Comparison of ENCODE assay signal across 1 cellular context in the genomic region with DNA sequence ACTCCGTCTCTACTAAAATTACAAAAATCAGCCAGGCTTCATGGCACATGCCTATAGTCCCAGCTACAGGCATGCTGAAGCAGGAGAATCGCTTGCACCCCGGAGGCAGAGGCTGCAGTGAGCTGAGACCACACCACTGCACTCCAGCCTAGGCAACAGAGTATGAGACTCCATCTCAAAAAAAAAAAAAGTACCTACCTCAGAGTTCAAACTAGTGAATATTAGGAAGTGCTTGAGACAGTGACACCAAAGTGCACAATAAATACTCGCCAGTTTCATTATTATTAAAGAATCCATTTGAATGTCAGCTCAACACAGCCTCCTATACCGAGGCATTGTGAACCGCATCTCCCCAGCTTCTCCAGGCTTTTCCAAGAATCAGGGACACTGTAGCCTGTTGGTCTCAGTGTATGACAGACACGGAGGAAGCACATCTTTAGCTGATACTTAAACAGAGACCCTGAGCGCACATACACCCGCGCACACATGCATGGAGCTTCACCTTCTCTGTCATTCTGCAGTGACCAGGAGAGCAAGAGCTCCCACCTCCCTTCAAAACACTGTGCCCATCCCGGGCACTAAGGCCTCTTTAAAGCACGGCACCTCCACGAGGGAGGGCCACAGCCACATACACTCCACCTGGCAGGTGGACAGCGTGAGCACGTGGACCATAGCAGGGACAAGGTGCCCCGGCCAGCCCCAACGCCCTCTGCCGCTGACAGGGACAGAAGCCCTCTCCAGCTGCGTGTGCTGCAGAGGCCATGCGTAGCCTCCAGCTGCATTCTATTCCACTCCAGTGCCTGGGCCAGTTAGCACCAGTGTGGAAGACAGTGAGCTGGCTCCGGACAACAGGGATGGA.
TF ChIP-seq lines count a peak whose summit lies in the region.

No MANE protein-coding gene starts in this region.

TF ChIP-seq in WTC11, 78 proteins besides CTCF, POLR2A, EP300 and RAD21 (continued from another document):
- TF ChIP-seq, protein P1, sequence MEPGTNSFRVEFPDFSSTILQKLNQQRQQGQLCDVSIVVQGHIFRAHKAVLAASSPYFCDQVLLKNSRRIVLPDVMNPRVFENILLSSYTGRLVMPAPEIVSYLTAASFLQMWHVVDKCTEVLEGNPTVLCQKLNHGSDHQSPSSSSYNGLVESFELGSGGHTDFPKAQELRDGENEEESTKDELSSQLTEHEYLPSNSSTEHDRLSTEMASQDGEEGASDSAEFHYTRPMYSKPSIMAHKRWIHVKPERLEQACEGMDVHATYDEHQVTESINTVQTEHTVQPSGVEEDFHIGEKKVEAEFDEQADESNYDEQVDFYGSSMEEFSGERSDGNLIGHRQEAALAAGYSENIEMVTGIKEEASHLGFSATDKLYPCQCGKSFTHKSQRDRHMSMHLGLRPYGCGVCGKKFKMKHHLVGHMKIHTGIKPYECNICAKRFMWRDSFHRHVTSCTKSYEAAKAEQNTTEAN (CRISPR knock-in tag; IDR thresholded peaks at IDR 0.05): no peak
- no peak for TF ChIP-seq ZNF138 (CRISPR knock-in tag; conservative IDR thresholded peaks at IDR 0.05)
- no peak for TF ChIP-seq ESRRA (CRISPR knock-in tag; IDR thresholded peaks at IDR 0.05; ENCODE audit: borderline replicate concordance)
- TF ChIP-seq, protein P2, sequence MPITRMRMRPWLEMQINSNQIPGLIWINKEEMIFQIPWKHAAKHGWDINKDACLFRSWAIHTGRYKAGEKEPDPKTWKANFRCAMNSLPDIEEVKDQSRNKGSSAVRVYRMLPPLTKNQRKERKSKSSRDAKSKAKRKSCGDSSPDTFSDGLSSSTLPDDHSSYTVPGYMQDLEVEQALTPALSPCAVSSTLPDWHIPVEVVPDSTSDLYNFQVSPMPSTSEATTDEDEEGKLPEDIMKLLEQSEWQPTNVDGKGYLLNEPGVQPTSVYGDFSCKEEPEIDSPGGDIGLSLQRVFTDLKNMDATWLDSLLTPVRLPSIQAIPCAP (CRISPR knock-in tag; IDR thresholded peaks at IDR 0.05): no peak
- no peak for TF ChIP-seq ZNF232 (CRISPR knock-in tag; IDR thresholded peaks at IDR 0.05)
- TF ChIP-seq, protein P3, sequence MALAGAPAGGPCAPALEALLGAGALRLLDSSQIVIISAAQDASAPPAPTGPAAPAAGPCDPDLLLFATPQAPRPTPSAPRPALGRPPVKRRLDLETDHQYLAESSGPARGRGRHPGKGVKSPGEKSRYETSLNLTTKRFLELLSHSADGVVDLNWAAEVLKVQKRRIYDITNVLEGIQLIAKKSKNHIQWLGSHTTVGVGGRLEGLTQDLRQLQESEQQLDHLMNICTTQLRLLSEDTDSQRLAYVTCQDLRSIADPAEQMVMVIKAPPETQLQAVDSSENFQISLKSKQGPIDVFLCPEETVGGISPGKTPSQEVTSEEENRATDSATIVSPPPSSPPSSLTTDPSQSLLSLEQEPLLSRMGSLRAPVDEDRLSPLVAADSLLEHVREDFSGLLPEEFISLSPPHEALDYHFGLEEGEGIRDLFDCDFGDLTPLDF (CRISPR knock-in tag; IDR thresholded peaks at IDR 0.05): no peak
- no peak for TF ChIP-seq ZBTB21 (CRISPR knock-in tag; IDR thresholded peaks at IDR 0.05; ENCODE audit: borderline replicate concordance)
- no peak for TF ChIP-seq ZNF281 (CRISPR knock-in tag; IDR thresholded peaks at IDR 0.05)
- no peak for TF ChIP-seq RORB (CRISPR knock-in tag; IDR thresholded peaks at IDR 0.05)
- TF ChIP-seq, protein P4, sequence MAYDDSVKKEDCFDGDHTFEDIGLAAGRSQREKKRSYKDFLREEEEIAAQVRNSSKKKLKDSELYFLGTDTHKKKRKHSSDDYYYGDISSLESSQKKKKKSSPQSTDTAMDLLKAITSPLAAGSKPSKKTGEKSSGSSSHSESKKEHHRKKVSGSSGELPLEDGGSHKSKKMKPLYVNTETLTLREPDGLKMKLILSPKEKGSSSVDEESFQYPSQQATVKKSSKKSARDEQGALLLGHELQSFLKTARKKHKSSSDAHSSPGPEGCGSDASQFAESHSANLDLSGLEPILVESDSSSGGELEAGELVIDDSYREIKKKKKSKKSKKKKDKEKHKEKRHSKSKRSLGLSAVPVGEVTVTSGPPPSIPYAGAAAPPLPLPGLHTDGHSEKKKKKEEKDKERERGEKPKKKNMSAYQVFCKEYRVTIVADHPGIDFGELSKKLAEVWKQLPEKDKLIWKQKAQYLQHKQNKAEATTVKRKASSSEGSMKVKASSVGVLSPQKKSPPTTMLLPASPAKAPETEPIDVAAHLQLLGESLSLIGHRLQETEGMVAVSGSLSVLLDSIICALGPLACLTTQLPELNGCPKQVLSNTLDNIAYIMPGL (CRISPR knock-in tag; IDR thresholded peaks at IDR 0.05): no peak
- TF ChIP-seq TEAD4 (CRISPR knock-in tag; IDR thresholded peaks at IDR 0.05): no peak
- TF ChIP-seq ZNF425 (CRISPR knock-in tag; conservative IDR thresholded peaks at IDR 0.05): peak; percentile 48; the same call in 1 of the 2 replicates
- peak; percentile 84; the same call in 1 of the 2 replicates for TF ChIP-seq EMX1 (CRISPR knock-in tag; IDR thresholded peaks at IDR 0.05)
- no peak for TF ChIP-seq CBFB (CRISPR knock-in tag; IDR thresholded peaks at IDR 0.05; ENCODE audit: low read depth)
- no peak for TF ChIP-seq RELA (CRISPR knock-in tag; IDR thresholded peaks at IDR 0.05; ENCODE audit: borderline replicate concordance)
